8 cellular contexts compared by ENCODE assay signal in the genomic region with DNA sequence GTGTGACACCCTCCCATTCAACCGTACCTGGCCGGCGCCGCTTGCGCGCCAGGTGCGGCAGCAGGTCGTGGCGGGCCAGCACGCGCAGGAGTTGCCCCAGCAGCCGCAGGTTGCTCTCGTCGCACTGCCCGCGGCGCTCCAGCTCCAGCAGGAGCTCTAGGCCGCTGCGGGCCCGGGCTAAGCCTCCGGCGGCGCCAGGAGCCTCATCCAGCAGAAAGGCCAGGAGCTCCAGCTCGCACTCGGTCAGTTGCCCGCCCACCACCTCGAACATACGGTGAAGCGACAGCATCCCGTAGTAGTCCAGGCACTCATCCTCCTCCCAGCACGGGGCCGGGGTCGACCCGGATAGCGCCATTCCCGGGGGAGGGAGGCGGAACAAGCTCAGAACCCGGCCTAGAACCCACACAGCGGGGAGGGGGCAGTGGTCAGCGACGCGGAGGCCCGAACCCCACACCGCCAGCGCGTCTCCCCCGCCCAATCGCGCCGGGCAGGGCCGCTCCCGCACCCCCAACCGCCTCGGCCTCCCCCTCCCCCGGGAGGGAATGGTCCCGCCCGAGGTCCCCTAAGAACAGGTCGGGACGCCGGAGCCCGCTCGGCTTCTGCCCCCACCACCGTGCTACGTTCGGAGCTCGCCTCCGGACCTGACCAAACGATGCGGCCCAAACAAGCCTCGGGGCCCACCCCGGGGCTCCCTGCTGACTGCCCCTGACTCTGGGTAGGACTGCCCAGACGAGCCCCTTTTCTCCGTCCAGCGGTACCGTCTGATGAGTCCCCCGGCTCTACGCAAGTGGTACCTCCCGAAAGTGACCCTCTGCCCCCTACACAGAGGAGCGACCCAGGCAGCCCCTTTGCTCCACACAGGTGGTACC. TPM values are rescaled to one million over a fixed set of nuclear protein-coding genes. Genes with fewer than 3 reads are reported as not detected.
A peak's percentile ranks its signal among the peaks of the same experiment; 100 is the strongest.
DNase-seq lines count a peak whose midpoint lies in the region; ATAC-seq, FAIRE-seq and TF ChIP-seq lines count a peak whose summit lies in the region.

No MANE protein-coding gene starts in this region.

- H3K4me3 Mint-ChIP-seq in activated B cell treated with CpG ODN at 0.5 μM for 24 hours: peak overlapping the region; percentile 89

- H3K27ac ChIP-seq in A673 (ENCODE audit: low read depth, low read length, poor library complexity, severe bottlenecking) (peak overlapping the region; percentile 91), endothelial cell of umbilical vein (ENCODE audit: insufficient read depth, low read depth, low read length) (peak overlapping the region; percentile 90), thoracic aorta (peak overlapping the region; percentile 56 to 89)

- peak overlapping the region; percentile 93 for H3K27ac Mint-ChIP-seq in activated B cell treated with CpG ODN at 0.5 μM for 24 hours

- DNase-seq in A673 (ENCODE audit: low spot score): peak; percentile 45
- DNase-seq in HuH-7.5 (ENCODE audit: low spot score): peak; percentile 62
- DNase-seq in activated B cell treated with CpG ODN at 0.5 μM for 24 hours: no peak
- DNase-seq in endothelial cell of umbilical vein (ENCODE audit: low read depth, low spot score): peak; percentile 47
- DNase-seq in thoracic aorta (ENCODE audit: low spot score): no peak

- ATAC-seq in GM18909 (IDR thresholded peaks at IDR 0.05; ENCODE audit: poor library complexity, unreplicated experiment): peak; percentile 0
- peak; percentile 0 for ATAC-seq in activated B cell treated with CpG ODN at 0.5 μM for 24 hours (ENCODE audit: low read depth)
- peak; percentile 23 for ATAC-seq in thoracic aorta (ENCODE audit: insufficient number of reproducible peaks, low FRiP score, low read depth)
- no peak for ATAC-seq in GM18858 (IDR thresholded peaks at IDR 0.05; ENCODE audit: unreplicated experiment)

- no peaks in the 10 kb centered on the region for H3K9me3 Mint-ChIP-seq in activated B cell treated with CpG ODN at 0.5 μM for 24 hours

- POLR2A ChIA-PET in A673 (lab: Charles Lee; ENCODE audit: low non-redundant PET): no interaction called here
- POLR2A ChIA-PET in activated B cell treated with CpG ODN at 0.5 μM for 24 hours (lab: Charles Lee): interaction anchor here (0.5 to 4.5 kb wide), 16 partner anchors 9 to 156 kb away, joined by 3 to 31 read pairs (median 3); partner anchors contain the start of genes GSK3A, PAFAH1B3 and ZNF574
- POLR2A ChIA-PET in endothelial cell of umbilical vein (lab: Charles Lee): no interaction called here

- H3K9me3 ChIP-seq in A673 (ENCODE audit: low read depth, low read length, poor library complexity, severe bottlenecking): no peaks in the 10 kb centered on the region
- H3K9me3 ChIP-seq in endothelial cell of umbilical vein (replicated peaks; ENCODE audit: control insufficient read depth, insufficient read depth, low read length): no peaks in the 10 kb centered on the region
- no peaks in the 10 kb centered on the region for H3K9me3 ChIP-seq in mononuclear cell (ENCODE audit: low read depth, low read length)
- no peaks in the 10 kb centered on the region for H3K9me3 ChIP-seq in thoracic aorta

- H4K20me1 ChIP-seq in endothelial cell of umbilical vein (replicated peaks; ENCODE audit: control insufficient read depth, extremely low read depth, insufficient read depth, low read length): no peaks in the 10 kb centered on the region

- H3K4me1 Mint-ChIP-seq in activated B cell treated with CpG ODN at 0.5 μM for 24 hours: peaks cover 75% of the 10 kb centered on the region

- no TSS peak for BruUV-seq in A673 (replicated peaks; lab: Mats Ljungman, UMichigan)
- no TSS peak for BruUV-seq in endothelial cell of umbilical vein (replicated peaks; lab: Mats Ljungman, UMichigan)

- TF ChIP-seq CTCF in A673 (conservative IDR thresholded peaks at IDR 0.05; ENCODE audit: low read depth, low read length) (no peak), activated B cell treated with CpG ODN at 0.5 μM for 24 hours (IDR thresholded peaks at IDR 0.05) (no peak), endothelial cell of umbilical vein (IDR thresholded peaks at IDR 0.05; ENCODE audit: extremely low read depth in 1 of 2, insufficient read depth in 1 of 2, low read depth in 1 of 2, low read length in 2 of 2) (no peak), thoracic aorta (IDR thresholded peaks at IDR 0.05) (no peak)

- dilution Hi-C loops in endothelial cell of umbilical vein (cut with MboI; ENCODE audit: extremely low pct_ligation_motif_present, low sequenced_read_pairs): no loop called here

- peak; percentile 52 for FAIRE-seq in endothelial cell of umbilical vein (lab: Jason Lieb, UNC)

- H3K27me3 ChIP-seq in A673 (replicated peaks; ENCODE audit: insufficient read depth, low read depth, low read length, poor library complexity) (no peaks in the 10 kb centered on the region), endothelial cell of umbilical vein (ENCODE audit: control insufficient read depth in 2 of 2, insufficient read depth in 2 of 2, low read length in 2 of 2) (no peaks in the 10 kb centered on the region), mononuclear cell (ENCODE audit: insufficient read depth, low read length) (no peaks in the 10 kb centered on the region), thoracic aorta (replicated peaks; ENCODE audit: insufficient read depth) (no peaks in the 10 kb centered on the region)

- H2AFZ ChIP-seq in endothelial cell of umbilical vein (ENCODE audit: low read depth, low read length): peak overlapping the region; percentile 89

- H3K27me3 Mint-ChIP-seq in activated B cell treated with CpG ODN at 0.5 μM for 24 hours: no peaks in the 10 kb centered on the region

- H3K79me2 ChIP-seq in endothelial cell of umbilical vein (ENCODE audit: control insufficient read depth, insufficient read depth, low read length): peaks cover 32% of the 10 kb centered on the region

- H3K4me3 ChIP-seq in A673 (ENCODE audit: low read depth, low read length, poor library complexity, severe bottlenecking): peak overlapping the region; percentile 96
- H3K4me3 ChIP-seq in endothelial cell of umbilical vein (replicated peaks in 1 of 3; ENCODE audit: insufficient read depth in 1 of 3, low read depth in 1 of 3, low read length in 3 of 3): peak overlapping the region; percentile 64 to 81 (median 71)
- peak overlapping the region; percentile 99 for H3K4me3 ChIP-seq in mononuclear cell (ENCODE audit: low read length)
- peak overlapping the region; percentile 97 for H3K4me3 ChIP-seq in thoracic aorta

- peaks cover 45% of the 10 kb centered on the region for H3K36me3 Mint-ChIP-seq in activated B cell treated with CpG ODN at 0.5 μM for 24 hours (ENCODE audit: low read depth)

- peak overlapping the region; percentile 51 for H3K4me2 ChIP-seq in endothelial cell of umbilical vein (ENCODE audit: insufficient read depth, low read length)

- peaks cover 31% of the 10 kb centered on the region for H3K4me1 ChIP-seq in A673 (ENCODE audit: insufficient read depth, low read length, poor library complexity, severe bottlenecking)
- peaks cover 24% of the 10 kb centered on the region for H3K4me1 ChIP-seq in endothelial cell of umbilical vein (ENCODE audit: control insufficient read depth, extremely low read depth, insufficient read depth, low read length)
- peaks cover 80% of the 10 kb centered on the region for H3K4me1 ChIP-seq in mononuclear cell (ENCODE audit: insufficient read depth, low read length)
- H3K4me1 ChIP-seq in thoracic aorta (ENCODE audit: control insufficient read depth in 1 of 2, low read depth in 2 of 2): peaks cover 25 to 50% of the 10 kb centered on the region in 2 donors

- H3K36me3 ChIP-seq in A673 (ENCODE audit: insufficient read depth, low read length, poor library complexity, severe bottlenecking) (peaks cover 28% of the 10 kb centered on the region), endothelial cell of umbilical vein (ENCODE audit: control insufficient read depth in 2 of 2, extremely low read depth in 1 of 2, insufficient read depth in 2 of 2, low read length in 2 of 2) (peaks cover 0 to 7% of the 10 kb centered on the region in 2 experiments), thoracic aorta (peaks cover 8% of the 10 kb centered on the region)

- CTCF ChIA-PET in A673 (lab: Charles Lee) (no interaction called here), activated B cell treated with CpG ODN at 0.5 μM for 24 hours (lab: Charles Lee) (interaction anchor here (0.9 to 1.5 kb wide), 6 partner anchors 14 to 84 kb away, joined by 3 to 5 read pairs (median 4); partner anchors contain the start of gene GSK3A), endothelial cell of umbilical vein (lab: Charles Lee) (interaction anchor here (0.8 to 2.0 kb wide), 10 partner anchors 9 to 223 kb away, joined by 3 to 9 read pairs (median 3); no protein-coding TSS in a partner anchor)

- intact Hi-C loops in A673 (cut with micrococcal nuclease; ENCODE audit: unreplicated experiment) (no loop called here), activated B cell treated with CpG ODN at 0.5 μM for 24 hours (cut with micrococcal nuclease) (loop anchor here (1.0 to 5.0 kb wide), 6 partner anchors 16 to 88 kb away; partner anchors contain the start of genes ERF and GSK3A), endothelial cell of umbilical vein (cut with micrococcal nuclease) (loop anchor here (1.0 to 2.0 kb wide), 3 partner anchors 64 to 108 kb away; partner anchors contain the start of genes MEGF8, PAFAH1B3 and PRR19)

- H3K9me1 ChIP-seq in endothelial cell of umbilical vein (replicated peaks; ENCODE audit: control insufficient read depth, extremely low read depth, insufficient read depth, low read length): no peaks in the 10 kb centered on the region

- no peak for TF ChIP-seq POLR2A in endothelial cell of umbilical vein (IDR thresholded peaks at IDR 0.05; ENCODE audit: low read depth, low read length)

- peak overlapping the region; percentile 80 for H3K9ac ChIP-seq in endothelial cell of umbilical vein (replicated peaks; ENCODE audit: extremely low read depth, insufficient read depth, low read length)

RNA-seq across cellular contexts. Expression of gene DEDD2, which starts 0.6 kb away (rescaled TPM):
- total RNA-seq in A673 (2021) (32.1 and 35.2 TPM in 2 replicates), activated B cell treated with CpG ODN at 0.5 μM for 24 hours (26.1 and 29.0 TPM in 2 replicates), endothelial cell of umbilical vein (19.3 and 19.5 TPM in 2 replicates), mononuclear cell (128 TPM), thoracic aorta (10 to 100 TPM; 21.7 to 33.2 TPM)
- 34.8 and 38.5 TPM in 2 replicates for polyA plus RNA-seq in endothelial cell of umbilical vein
- 18.5 and 24.2 TPM in 2 replicates for polyA plus RNA-seq in endothelial cell of umbilical vein (2011; cell fraction: cytosol; rRNA removed)
- 12.7 and 16.1 TPM in 2 replicates for polyA plus RNA-seq in endothelial cell of umbilical vein (2011; cell fraction: nucleus; rRNA removed)
- polyA plus RNA-seq in endothelial cell of umbilical vein (2012): 14.2 and 19.6 TPM in 2 replicates
- polyA minus RNA-seq in endothelial cell of umbilical vein: 12.6 and 12.8 TPM in 2 replicates
- polyA minus RNA-seq in endothelial cell of umbilical vein (2011; cell fraction: cytosol; rRNA and poly(A)+ RNA removed): 5.8 TPM
- polyA minus RNA-seq in endothelial cell of umbilical vein (2011; cell fraction: nucleus; rRNA and poly(A)+ RNA removed): 3.5 and 6.1 TPM in 2 replicates

RNA-seq across cellular contexts. Expression of gene ZNF526, which starts 3.2 kb away (rescaled TPM):
- total RNA-seq in A673 (2021) (17.4 and 21.3 TPM in 2 replicates), activated B cell treated with CpG ODN at 0.5 μM for 24 hours (19.6 and 22.7 TPM in 2 replicates), endothelial cell of umbilical vein (13.3 and 13.4 TPM in 2 replicates), mononuclear cell (5.2 TPM), thoracic aorta (10 to 100 TPM in 1 of 2 donors, 1 to 10 TPM in 1; 7.9 to 10.3 TPM)
- 6.5 and 8.0 TPM in 2 replicates for polyA plus RNA-seq in endothelial cell of umbilical vein
- 3.5 and 3.7 TPM in 2 replicates for polyA plus RNA-seq in endothelial cell of umbilical vein (2011; cell fraction: cytosol; rRNA removed)
- polyA plus RNA-seq in endothelial cell of umbilical vein (2011; cell fraction: nucleus; rRNA removed): 4.0 and 4.5 TPM in 2 replicates
- 8.1 and 8.7 TPM in 2 replicates for polyA plus RNA-seq in endothelial cell of umbilical vein (2012)
- 10.5 and 13.9 TPM in 2 replicates for polyA minus RNA-seq in endothelial cell of umbilical vein
- 3.8 TPM for polyA minus RNA-seq in endothelial cell of umbilical vein (2011; cell fraction: cytosol; rRNA and poly(A)+ RNA removed)
- polyA minus RNA-seq in endothelial cell of umbilical vein (2011; cell fraction: nucleus; rRNA and poly(A)+ RNA removed): 6.1 and 6.9 TPM in 2 replicates

RNA-seq across cellular contexts. Expression of gene GSK3A, which starts 25.5 kb away (rescaled TPM):
- total RNA-seq in A673 (2021) (67.8 and 70.1 TPM in 2 replicates), activated B cell treated with CpG ODN at 0.5 μM for 24 hours (38.2 and 38.6 TPM in 2 replicates), endothelial cell of umbilical vein (48.3 and 49.5 TPM in 2 replicates), mononuclear cell (13.1 TPM), thoracic aorta (10 to 100 TPM; 23.7 to 26.9 TPM)
- polyA plus RNA-seq in endothelial cell of umbilical vein: 73.7 and 74.7 TPM in 2 replicates
- 43.0 and 46.7 TPM in 2 replicates for polyA plus RNA-seq in endothelial cell of umbilical vein (2011; cell fraction: cytosol; rRNA removed)
- polyA plus RNA-seq in endothelial cell of umbilical vein (2011; cell fraction: nucleus; rRNA removed): 38.6 and 45.0 TPM in 2 replicates
- 51.1 and 56.5 TPM in 2 replicates for polyA plus RNA-seq in endothelial cell of umbilical vein (2012)
- polyA minus RNA-seq in endothelial cell of umbilical vein: 42.6 and 53.2 TPM in 2 replicates
- 12.4 TPM for polyA minus RNA-seq in endothelial cell of umbilical vein (2011; cell fraction: cytosol; rRNA and poly(A)+ RNA removed)
- polyA minus RNA-seq in endothelial cell of umbilical vein (2011; cell fraction: nucleus; rRNA and poly(A)+ RNA removed): 10.8 and 11.8 TPM in 2 replicates

RNA-seq across cellular contexts. Expression of gene ERF, which starts 38.0 kb away (rescaled TPM):
- total RNA-seq in A673 (2021): 149 and 164 TPM in 2 replicates
- total RNA-seq in activated B cell treated with CpG ODN at 0.5 μM for 24 hours: 47.9 and 48.1 TPM in 2 replicates
- total RNA-seq in endothelial cell of umbilical vein: 117 and 130 TPM in 2 replicates
- 102 and 125 TPM in 2 replicates for polyA plus RNA-seq in endothelial cell of umbilical vein
- polyA plus RNA-seq in endothelial cell of umbilical vein (2011; cell fraction: cytosol; rRNA removed): 43.3 and 54.3 TPM in 2 replicates
- polyA plus RNA-seq in endothelial cell of umbilical vein (2011; cell fraction: nucleus; rRNA removed): 130 and 152 TPM in 2 replicates
- polyA plus RNA-seq in endothelial cell of umbilical vein (2012): 40.7 and 61.9 TPM in 2 replicates
- polyA minus RNA-seq in endothelial cell of umbilical vein: 76.4 and 95.4 TPM in 2 replicates
- 26.5 TPM for polyA minus RNA-seq in endothelial cell of umbilical vein (2011; cell fraction: cytosol; rRNA and poly(A)+ RNA removed)
- polyA minus RNA-seq in endothelial cell of umbilical vein (2011; cell fraction: nucleus; rRNA and poly(A)+ RNA removed): 38.5 and 45.5 TPM in 2 replicates
- total RNA-seq in mononuclear cell: 35.2 TPM
- 10 to 100 TPM; 46.6 to 49.8 TPM for total RNA-seq in thoracic aorta

RNA-seq across cellular contexts. Expression of gene CIC, which starts 52.2 kb away (rescaled TPM):
- total RNA-seq in A673 (2021) (75.8 and 80.3 TPM in 2 replicates), activated B cell treated with CpG ODN at 0.5 μM for 24 hours (85.4 and 96.5 TPM in 2 replicates), endothelial cell of umbilical vein (86.0 and 86.3 TPM in 2 replicates), mononuclear cell (36.0 TPM), thoracic aorta (100 to 1,000 TPM in 1 of 2 donors, 10 to 100 TPM in 1; 57.1 to 112 TPM)
- 18.4 and 23.5 TPM in 2 replicates for polyA plus RNA-seq in endothelial cell of umbilical vein
- 15.8 and 26.9 TPM in 2 replicates for polyA plus RNA-seq in endothelial cell of umbilical vein (2011; cell fraction: cytosol; rRNA removed)
- 59.1 and 69.4 TPM in 2 replicates for polyA plus RNA-seq in endothelial cell of umbilical vein (2011; cell fraction: nucleus; rRNA removed)
- 28.9 and 43.8 TPM in 2 replicates for polyA plus RNA-seq in endothelial cell of umbilical vein (2012)
- 9.1 and 9.7 TPM in 2 replicates for polyA minus RNA-seq in endothelial cell of umbilical vein
- 11.2 TPM for polyA minus RNA-seq in endothelial cell of umbilical vein (2011; cell fraction: cytosol; rRNA and poly(A)+ RNA removed)
- 15.3 and 26.1 TPM in 2 replicates for polyA minus RNA-seq in endothelial cell of umbilical vein (2011; cell fraction: nucleus; rRNA and poly(A)+ RNA removed)

Comparison
In these comparisons a context has a peak if more than half of its experiments do, and no peak if none do; other contexts are left out.
1. DNase-seq: peak in A673 (single experiment), HuH-7.5 (single experiment) and endothelial cell of umbilical vein (single experiment); none in activated B cell treated with CpG ODN at 0.5 μM for 24 hours (single experiment) and thoracic aorta (single experiment).
2. Peak in every context shown above with its lines, with median percentiles within 50 percentile points of each other: H3K27ac ChIP-seq and H3K4me3 ChIP-seq.